Comparison of ENCODE assay signal across 17 cellular contexts in the genomic region with DNA sequence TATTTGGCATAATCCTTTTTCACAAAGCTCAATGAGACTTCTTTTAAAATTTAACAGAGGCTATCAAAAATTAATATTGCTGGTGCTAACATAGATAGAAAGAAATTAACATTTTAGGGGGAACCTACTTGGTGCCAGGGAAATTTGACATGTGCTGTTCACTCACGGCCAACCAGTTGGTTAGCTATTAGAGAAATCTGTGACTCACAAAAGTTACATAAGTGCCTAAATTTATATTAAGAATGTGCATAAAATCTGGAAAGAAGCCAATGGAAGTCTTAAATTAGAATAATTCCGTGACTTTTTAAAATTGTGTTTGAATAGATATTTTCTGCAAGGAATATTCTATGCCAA.
A peak's percentile ranks its signal among the peaks of the same experiment; 100 is the strongest.
DNase-seq lines count a peak whose midpoint lies in the region; ATAC-seq and TF ChIP-seq lines count a peak whose summit lies in the region.
"Had no signal": no experiment of that assay in that cellular context is flagged by ENCODE, and none has a peak within 500 bp of the region (broad histone marks: within the 10 kb centered on the region; RNA-seq: fewer than 3 reads in every experiment).

No MANE protein-coding gene starts in this region.

- no peak for TF ChIP-seq CTCF in body of pancreas (IDR thresholded peaks at IDR 0.05)

- 9 to 11% methylated on average over 2 of the region's 2 CpGs for WGBS in body of pancreas, 2 donors

- intact Hi-C loops in body of pancreas (cut with DNase I): no loop called here

- H3K36me3 ChIP-seq in body of pancreas (replicated peaks in 1 of 2; ENCODE audit: insufficient read depth in 1 of 2, low read depth in 2 of 2): no peaks in the 10 kb centered on the region
- H3K36me3 ChIP-seq: BLaER1 treated with 17β-estradiol and CSF1 and Interleukin-3, amounts not matched to agents 10 nM and 100 nM had no signal

- H3K27me3 ChIP-seq in body of pancreas: no peaks in the 10 kb centered on the region

- H3K27me3 Mint-ChIP-seq in effector memory CD8-positive, alpha-beta T cell: no peaks in the 10 kb centered on the region
- H3K27me3 Mint-ChIP-seq: CD4-positive, alpha-beta T cell had no signal

- H3K4me1 ChIP-seq in body of pancreas: peaks cover 36% of the 10 kb centered on the region
- H3K4me1 ChIP-seq: A549; BLaER1 treated with 17β-estradiol and CSF1 and Interleukin-3, amounts not matched to agents 10 nM and 100 nM; Caco-2 had no signal

- peak overlapping the region; percentile 73 to 89 (median 78) for H3K27ac ChIP-seq in body of pancreas
- no peak overlapping the region for H3K27ac ChIP-seq in substantia nigra (ENCODE audit: low read depth, low read length, poor library complexity, severe bottlenecking)
- H3K27ac ChIP-seq: 22Rv1; A549; BLaER1 treated with 17β-estradiol and CSF1 and Interleukin-3, amounts not matched to agents 10 nM and 100 nM; C4-2B had no signal

- no peak overlapping the region for H3K4me3 Mint-ChIP-seq in effector memory CD8-positive, alpha-beta T cell
- H3K4me3 Mint-ChIP-seq: B cell; CD4-positive, alpha-beta T cell; CD8-positive, alpha-beta T cell had no signal

- H3K4me1 Mint-ChIP-seq in effector memory CD8-positive, alpha-beta T cell (ENCODE audit: low read depth in 2 of 2): no peaks in the 10 kb centered on the region
- H3K4me1 Mint-ChIP-seq: B cell had no signal

- H3K27ac Mint-ChIP-seq in effector memory CD8-positive, alpha-beta T cell: no peak overlapping the region
- H3K27ac Mint-ChIP-seq: B cell; CD4-positive, alpha-beta T cell; CD8-positive, alpha-beta T cell had no signal

- ATAC-seq in body of pancreas: peak; percentile 93
- ATAC-seq in effector memory CD8-positive, alpha-beta T cell (replicated peaks): no peak
- ATAC-seq: A549; CD8-positive, alpha-beta T cell had no signal

- DNase-seq in NCI-H446 treated with DMSO at 0.1 percent for 48 hours (lab: John Stamatoyannopoulos, UW) (peak; percentile 20), body of pancreas (peak; percentile 41 to 71 (median 62)), putamen (ENCODE audit: low spot score) (peak; percentile 34), substantia nigra (lab: John Stamatoyannopoulos, UW) (no peak)
- no peak for DNase-seq in effector memory CD8-positive, alpha-beta T cell
- DNase-seq: AML-193; Caco-2; Calu3; CD4-positive, alpha-beta T cell; CD8-positive, alpha-beta T cell; DMS79 treated with DMSO at 0.1 percent for 48 hours; GF-D8 had no signal

- H3K36me3 Mint-ChIP-seq in effector memory CD8-positive, alpha-beta T cell (ENCODE audit: insufficient read depth): no peaks in the 10 kb centered on the region
- H3K36me3 Mint-ChIP-seq: CD8-positive, alpha-beta T cell had no signal

- peaks cover 0 to 11% (median 0%) of the 10 kb centered on the region in 3 donors for H3K9me3 ChIP-seq in body of pancreas
- H3K9me3 ChIP-seq: A549, Caco-2 had no signal

- no peak for TF ChIP-seq POLR2A in body of pancreas (IDR thresholded peaks at IDR 0.05)

- H3K4me3 ChIP-seq in body of pancreas: no peak overlapping the region
- H3K4me3 ChIP-seq: A549; BLaER1 treated with 17β-estradiol and CSF1 and Interleukin-3, amounts not matched to agents 10 nM and 100 nM had no signal

- H3K9me3 Mint-ChIP-seq in effector memory CD8-positive, alpha-beta T cell: peaks cover 8 to 42% of the 10 kb centered on the region in 2 donors

Comparison
In these comparisons a context has a peak if more than half of its experiments do, and no peak if none do; other contexts are left out.
1. DNase-seq: peak in NCI-H446 treated with DMSO at 0.1 percent for 48 hours (single experiment), body of pancreas (4 of 4) and putamen (single experiment); none in substantia nigra (0 of 49) and effector memory CD8-positive, alpha-beta T cell (0 of 3).